In the genomic region with DNA sequence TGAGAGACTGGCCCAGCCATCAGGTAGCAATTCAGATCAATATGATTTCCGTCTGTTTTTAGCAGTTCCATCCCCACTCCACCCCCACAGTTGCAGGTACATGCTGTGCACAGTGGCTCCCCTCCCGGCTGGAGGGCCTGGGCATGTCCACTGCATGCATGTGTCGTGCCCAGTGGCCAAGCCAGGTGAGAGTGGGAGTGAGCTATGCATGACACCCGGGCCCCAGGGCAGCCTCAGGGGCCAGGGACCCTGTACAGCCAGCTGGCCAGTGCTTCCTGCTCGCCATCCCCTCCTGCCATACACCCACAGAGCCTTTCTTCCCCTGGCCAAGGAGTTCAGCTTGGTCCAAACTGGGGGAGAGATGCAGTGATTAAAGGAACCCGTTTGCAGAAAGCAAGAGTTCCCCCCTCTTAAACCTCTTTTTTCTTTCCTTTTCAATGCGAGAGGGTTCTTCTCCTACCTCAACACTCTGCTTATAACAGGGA, we compare ENCODE assay signal across 21 cellular contexts.
DNase-seq lines count a peak whose midpoint lies in the region; ATAC-seq and TF ChIP-seq lines count a peak whose summit lies in the region.
"Had no signal": no experiment of that assay in that cellular context is flagged by ENCODE, and none has a peak within 500 bp of the region (broad histone marks: within the 10 kb centered on the region; RNA-seq: fewer than 3 reads in every experiment).

No MANE protein-coding gene starts in this region.

- no peak for TF ChIP-seq POLR2A in esophagus muscularis mucosa (IDR thresholded peaks at IDR 0.05; ENCODE audit: low read depth)

- CTCF ChIA-PET in mammary epithelial cell (lab: Charles Lee; ENCODE audit: low non-redundant PET) (no interaction called here), MCF 10A (lab: Yijun Ruan, JAX) (interaction anchor here (0.6 kb wide), 1 partner anchor 194 kb away, joined by 3 read pairs; no protein-coding TSS in a partner anchor)

- TF ChIP-seq EP300 in esophagus muscularis mucosa (IDR thresholded peaks at IDR 0.05) = no peak

- H3K36me3 ChIP-seq in mammary epithelial cell (ENCODE audit: insufficient read depth, low read length) (no peaks in the 10 kb centered on the region), esophagus muscularis mucosa (no peaks in the 10 kb centered on the region)
- H3K36me3 ChIP-seq: BE2C; BLaER1 treated with 17β-estradiol and CSF1 and Interleukin-3, amounts not matched to agents 10 nM and 100 nM; HAP-1 had no signal

- H3K4me1 ChIP-seq in mammary epithelial cell (ENCODE audit: insufficient read depth, low read length) (peaks cover 4% of the 10 kb centered on the region), esophagus muscularis mucosa (no peaks in the 10 kb centered on the region)
- H3K4me1 ChIP-seq: A549, BE2C, HAP-1 had no signal

- TF ChIP-seq CTCF in mammary epithelial cell (conservative IDR thresholded peaks at IDR 0.05 in 1 of 2, IDR thresholded peaks at IDR 0.05 in 1 of 2; ENCODE audit: extremely low read depth in 1 of 2, insufficient read depth in 1 of 2, low read depth in 1 of 2, low read length in 2 of 2) (no peak), MCF 10A (IDR thresholded peaks at IDR 0.05; ENCODE audit: unreplicated experiment) (no peak), esophagus muscularis mucosa (IDR thresholded peaks at IDR 0.05) (no peak), glutamatergic neuron (IDR thresholded peaks at IDR 0.05; ENCODE audit: partially characterized antibody, unreplicated experiment) (no peak)

- H3K9me3 Mint-ChIP-seq in MCF 10A (ENCODE audit: unreplicated experiment) (no peaks in the 10 kb centered on the region), glutamatergic neuron (ENCODE audit: unreplicated experiment) (no peaks in the 10 kb centered on the region)
- no peaks in the 10 kb centered on the region for H3K9me3 Mint-ChIP-seq in stimulated activated effector memory CD8-positive, alpha-beta T cell treated with anti-CD3 and anti-CD28 coated beads, Interleukin-12 subunit alpha, Interleukin-12 subunit beta, amount 100 ng/mL, for 72 hours
- H3K9me3 Mint-ChIP-seq: HFFc6 had no signal

- 13% methylated on average over 4 of the region's 7 CpGs for WGBS in mammary epithelial cell (ENCODE audit: low coverage, missing lambda C conversion rate)
- WGBS in esophagus muscularis mucosa = 80% methylated on average over 6 of the region's 7 CpGs

- intact Hi-C loops in mammary epithelial cell (cut with micrococcal nuclease) (no loop called here), MCF 10A (cut with micrococcal nuclease) (no loop called here), esophagus muscularis mucosa (cut with DNase I) (no loop called here)

- no peak overlapping the region for H3K4me2 ChIP-seq in mammary epithelial cell (ENCODE audit: insufficient read depth, low read depth, low read length)
- H3K4me2 ChIP-seq: A549 had no signal

- dilution Hi-C loops in mammary epithelial cell (cut with HindIII; ENCODE audit: low sequenced_read_pairs) = no loop called here

- BruUV-seq in mammary epithelial cell (replicated peaks; lab: Mats Ljungman, UMichigan) (no TSS peak), MCF 10A (replicated peaks; lab: Mats Ljungman, UMichigan) (no TSS peak)

- no peak overlapping the region for H3K9ac ChIP-seq in mammary epithelial cell (ENCODE audit: insufficient read depth, low read length)
- H3K9ac ChIP-seq: BLaER1 treated with 17β-estradiol and CSF1 and Interleukin-3, amounts not matched to agents 10 nM and 100 nM had no signal

- POLR2A ChIA-PET in MCF 10A (lab: Yijun Ruan, JAX) = no interaction called here

- peak overlapping the region; percentile 18 for H2AFZ ChIP-seq in mammary epithelial cell (ENCODE audit: low read depth, low read length)

- no peaks in the 10 kb centered on the region for H3K27me3 Mint-ChIP-seq in MCF 10A (ENCODE audit: insufficient read depth, unreplicated experiment)
- peaks cover 5% of the 10 kb centered on the region for H3K27me3 Mint-ChIP-seq in glutamatergic neuron (ENCODE audit: unreplicated experiment)

- no peaks in the 10 kb centered on the region for H3K9me3 ChIP-seq in mammary epithelial cell (replicated peaks; ENCODE audit: insufficient read depth, low read length)
- H3K9me3 ChIP-seq in esophagus muscularis mucosa = no peaks in the 10 kb centered on the region
- H3K9me3 ChIP-seq: A549, BE2C, HAP-1 had no signal

- peak; percentile 22 for ATAC-seq in stimulated activated effector memory CD8-positive, alpha-beta T cell treated with anti-CD3 and anti-CD28 coated beads, Interleukin-12 subunit alpha, Interleukin-12 subunit beta, amount 100 ng/mL, for 72 hours
- ATAC-seq in HG03108 (IDR thresholded peaks at IDR 0.05; ENCODE audit: unreplicated experiment) = no peak
- ATAC-seq: A549 had no signal

- no peaks in the 10 kb centered on the region for H3K79me2 ChIP-seq in mammary epithelial cell (ENCODE audit: insufficient read depth, low read length)

- no peaks in the 10 kb centered on the region for H3K27me3 ChIP-seq in mammary epithelial cell (ENCODE audit: insufficient read depth, low read length)
- no peaks in the 10 kb centered on the region for H3K27me3 ChIP-seq in esophagus muscularis mucosa
- H3K27me3 ChIP-seq: BE2C; BLaER1 treated with 17β-estradiol and CSF1 and Interleukin-3, amounts not matched to agents 10 nM and 100 nM had no signal

- H3K36me3 Mint-ChIP-seq in MCF 10A (ENCODE audit: insufficient read depth, unreplicated experiment) = no peaks in the 10 kb centered on the region
- H3K36me3 Mint-ChIP-seq in stimulated activated effector memory CD8-positive, alpha-beta T cell treated with anti-CD3 and anti-CD28 coated beads, Interleukin-12 subunit alpha, Interleukin-12 subunit beta, amount 100 ng/mL, for 72 hours = no peaks in the 10 kb centered on the region
- H3K36me3 Mint-ChIP-seq in glutamatergic neuron (ENCODE audit: unreplicated experiment) = no peaks in the 10 kb centered on the region
- H3K36me3 Mint-ChIP-seq: CD4-positive, alpha-beta memory T cell had no signal

- no peak overlapping the region for H3K27ac ChIP-seq in mammary epithelial cell (ENCODE audit: insufficient read depth, low read depth, low read length)
- no peak overlapping the region for H3K27ac ChIP-seq in esophagus muscularis mucosa (replicated peaks in 1 of 4)
- H3K27ac ChIP-seq: A549 had no signal

- H3K4me3 Mint-ChIP-seq in MCF 10A (ENCODE audit: unreplicated experiment) (no peak overlapping the region), glutamatergic neuron (ENCODE audit: unreplicated experiment) (no peak overlapping the region)
- no peak overlapping the region for H3K4me3 Mint-ChIP-seq in stimulated activated effector memory CD8-positive, alpha-beta T cell treated with anti-CD3 and anti-CD28 coated beads, Interleukin-12 subunit alpha, Interleukin-12 subunit beta, amount 100 ng/mL, for 72 hours
- H3K4me3 Mint-ChIP-seq: CD4-positive, alpha-beta memory T cell; HFFc6 had no signal

- no peaks in the 10 kb centered on the region for H4K20me1 ChIP-seq in mammary epithelial cell (ENCODE audit: insufficient read depth, low read length)
- H4K20me1 ChIP-seq: BLaER1 treated with 17β-estradiol and CSF1 and Interleukin-3, amounts not matched to agents 10 nM and 100 nM had no signal

- H3K4me1 Mint-ChIP-seq in MCF 10A (ENCODE audit: insufficient read depth, unreplicated experiment) (no peaks in the 10 kb centered on the region), glutamatergic neuron (ENCODE audit: low read depth, unreplicated experiment) (peaks cover 16% of the 10 kb centered on the region)
- no peaks in the 10 kb centered on the region for H3K4me1 Mint-ChIP-seq in stimulated activated effector memory CD8-positive, alpha-beta T cell treated with anti-CD3 and anti-CD28 coated beads, Interleukin-12 subunit alpha, Interleukin-12 subunit beta, amount 100 ng/mL, for 72 hours
- H3K4me1 Mint-ChIP-seq: CD4-positive, alpha-beta memory T cell had no signal

- in situ Hi-C loops in mammary epithelial cell (cut with MboI; ENCODE audit: low sequenced_read_pairs in 2 of 2) = no loop called here

- H3K4me3 ChIP-seq in mammary epithelial cell (replicated peaks in 1 of 3; ENCODE audit: insufficient read depth in 1 of 3, low read depth in 2 of 3, low read length in 3 of 3) (no peak overlapping the region), esophagus muscularis mucosa (no peak overlapping the region)
- H3K4me3 ChIP-seq: A549; BLaER1 treated with 17β-estradiol and CSF1 and Interleukin-3, amounts not matched to agents 10 nM and 100 nM; HAP-1 had no signal

- DNase-seq in mammary epithelial cell = no peak
- no peak for DNase-seq in MCF 10A (ENCODE audit: unreplicated experiment)
- peak; percentile 45 for DNase-seq in esophagus muscularis mucosa (ENCODE audit: extremely low spot score)
- DNase-seq in stimulated activated effector memory CD8-positive, alpha-beta T cell treated with anti-CD3 and anti-CD28 coated beads, Interleukin-12 subunit alpha, Interleukin-12 subunit beta, amount 100 ng/mL, for 72 hours (ENCODE audit: low spot score in 2 of 2) = no peak
- DNase-seq in glutamatergic neuron = no peak
- DNase-seq: 8988T; ACHN; AML-193; BE2C; Calu3; CD4-positive, alpha-beta memory T cell; COR-L47; DMS53; DMS79 treated with DMSO at 0.1 percent for 48 hours; GF-D8; GOT3; HFFc6 had no signal

- no peak overlapping the region for H3K27ac Mint-ChIP-seq in MCF 10A (ENCODE audit: low read depth, unreplicated experiment)
- no peak overlapping the region for H3K27ac Mint-ChIP-seq in stimulated activated effector memory CD8-positive, alpha-beta T cell treated with anti-CD3 and anti-CD28 coated beads, Interleukin-12 subunit alpha, Interleukin-12 subunit beta, amount 100 ng/mL, for 72 hours
- H3K27ac Mint-ChIP-seq in glutamatergic neuron (ENCODE audit: unreplicated experiment) = no peak overlapping the region
- H3K27ac Mint-ChIP-seq: CD4-positive, alpha-beta memory T cell; HFFc6 had no signal
